Comparison of ENCODE assay signal across 8 cellular contexts in the genomic region with DNA sequence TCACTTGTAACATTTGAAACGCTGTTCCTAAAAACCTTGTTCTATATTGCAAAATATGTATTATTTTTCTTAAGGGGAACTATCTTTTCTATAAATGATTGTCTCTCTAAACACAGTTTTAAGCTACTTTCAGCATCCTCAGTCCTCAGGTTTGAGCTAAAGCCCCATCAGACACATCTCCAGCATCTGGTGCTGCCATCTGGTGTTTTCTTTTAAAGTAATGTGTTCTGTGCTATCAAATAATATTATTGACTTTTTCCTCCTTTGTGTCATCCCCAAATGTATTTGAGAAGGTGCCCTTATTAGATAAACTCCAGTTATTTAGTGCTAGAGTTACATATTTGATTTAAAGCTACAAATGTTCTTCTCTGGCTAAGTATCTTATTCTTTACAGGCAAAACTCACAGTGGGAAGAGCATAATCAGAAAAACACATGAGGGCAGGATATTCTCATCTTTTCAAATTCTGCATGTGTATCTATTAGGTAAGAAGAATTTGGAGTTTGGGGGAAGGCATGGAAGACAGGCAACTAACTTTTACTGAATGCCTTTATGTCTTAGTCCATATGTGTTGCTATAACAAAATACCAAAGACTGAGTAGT. TPM values are rescaled to one million over a fixed set of nuclear protein-coding genes. Genes with fewer than 3 reads are reported as not detected.
DNase-seq lines count a peak whose midpoint lies in the region; ATAC-seq, FAIRE-seq and TF ChIP-seq lines count a peak whose summit lies in the region.

No MANE protein-coding gene starts in this region.

- no peak overlapping the region for H3K4me3 Mint-ChIP-seq in astrocyte (ENCODE audit: unreplicated experiment)

- no peak overlapping the region for H3K27ac Mint-ChIP-seq in astrocyte (ENCODE audit: unreplicated experiment)

- no peaks in the 10 kb centered on the region for H3K36me3 ChIP-seq in astrocyte (ENCODE audit: insufficient read depth, low read length)

- H3K4me3 ChIP-seq in astrocyte (ENCODE audit: insufficient read depth, low read depth, low read length), result no peak overlapping the region

- peak; percentile 31 for DNase-seq in DMS53 treated with DMSO at 0.1 percent for 48 hours (lab: John Stamatoyannopoulos, UW; ENCODE audit: unreplicated experiment)
- DNase-seq in KBM-7, result peak; percentile 15
- DNase-seq in astrocyte (ENCODE audit: low read depth), result peak; percentile 39
- DNase-seq in medulla oblongata (ENCODE audit: extremely low spot score), result peak; percentile 49
- DNase-seq in NCI-H226, result no peak
- DNase-seq in C1 segment of cervical spinal cord (lab: John Stamatoyannopoulos, UW), result no peak
- DNase-seq in NCI-H128 (lab: John Stamatoyannopoulos, UW; ENCODE audit: unreplicated experiment), result no peak

- peak; percentile 58 for TF ChIP-seq CTCF in astrocyte (IDR thresholded peaks at IDR 0.05; ENCODE audit: insufficient read depth, low read depth, low read length)

- no peak overlapping the region for H3K9ac ChIP-seq in astrocyte (ENCODE audit: low read length)

- H4K20me1 ChIP-seq in astrocyte (ENCODE audit: insufficient read depth, low read length), result no peaks in the 10 kb centered on the region

- H3K4me1 Mint-ChIP-seq in astrocyte (ENCODE audit: low read depth, unreplicated experiment), result peaks cover 44% of the 10 kb centered on the region

- no peaks in the 10 kb centered on the region for H3K27me3 ChIP-seq in astrocyte (ENCODE audit: insufficient read depth, low read length)

- H3K79me2 ChIP-seq in astrocyte (ENCODE audit: insufficient read depth, low read length), result no peaks in the 10 kb centered on the region

- H2AFZ ChIP-seq in astrocyte (ENCODE audit: low read depth, low read length), result no peak overlapping the region

- H3K4me2 ChIP-seq in astrocyte (ENCODE audit: low read length), result no peak overlapping the region

- no peak for FAIRE-seq in astrocyte (lab: Jason Lieb, UNC)

- no peaks in the 10 kb centered on the region for H3K9me3 Mint-ChIP-seq in astrocyte (ENCODE audit: unreplicated experiment)

- H3K9me3 ChIP-seq in astrocyte (ENCODE audit: insufficient read depth, low read depth, low read length), result no peaks in the 10 kb centered on the region

- peaks cover 2% of the 10 kb centered on the region for H3K27me3 Mint-ChIP-seq in astrocyte (ENCODE audit: low read depth, unreplicated experiment)

- H3K27ac ChIP-seq in astrocyte (ENCODE audit: low read depth, low read length), result no peak overlapping the region

- peaks cover 33% of the 10 kb centered on the region for H3K4me1 ChIP-seq in astrocyte (ENCODE audit: insufficient read depth, low read length)

- no peaks in the 10 kb centered on the region for H3K36me3 Mint-ChIP-seq in astrocyte (ENCODE audit: low read depth, unreplicated experiment)

- ATAC-seq in GM18502 (IDR thresholded peaks at IDR 0.05; ENCODE audit: poor library complexity, unreplicated experiment), result no peak

- in situ Hi-C loops in KBM-7 (cut with MboI; ENCODE audit: low pct_unique_long_range_greater_than_20kb, low sequenced_read_pairs), result no loop called here

RNA-seq across cellular contexts. Expression of a gene that starts 27.5 kb away (rescaled TPM):
- 0.38 and 0.45 TPM in 2 replicates for total RNA-seq in astrocyte

Comparison
In these comparisons a context has a peak if more than half of its experiments do, and no peak if none do; other contexts are left out.
1. DNase-seq: peak in DMS53 treated with DMSO at 0.1 percent for 48 hours (single experiment), KBM-7 (single experiment), astrocyte (single experiment) and medulla oblongata (single experiment); none in NCI-H226 (single experiment), C1 segment of cervical spinal cord (0 of 14) and NCI-H128 (single experiment).